15 cellular contexts compared by ENCODE assay signal in genomic region chr1:31055501-31055900, GRCh38. TPM values are rescaled to one million over a fixed set of nuclear protein-coding genes. Genes with fewer than 3 reads are reported as not detected.
DNase-seq lines count a peak whose midpoint lies in the region; ATAC-seq and TF ChIP-seq lines count a peak whose summit lies in the region.
"Had no signal": no experiment of that assay in that cellular context is flagged by ENCODE, and none has a peak within 500 bp of the region (broad histone marks: within the 10 kb centered on the region; RNA-seq: fewer than 3 reads in every experiment).

No MANE protein-coding gene starts in this region.

- H3K4me2 ChIP-seq in osteoblast (ENCODE audit: insufficient read depth, low read length): no peak overlapping the region

- peaks cover 33% of the 10 kb centered on the region for H3K36me3 ChIP-seq in CD4-positive, CD25-positive, alpha-beta regulatory T cell (ENCODE audit: control insufficient read depth, insufficient read depth, low read length)
- H3K36me3 ChIP-seq in CD8-positive, alpha-beta memory T cell (ENCODE audit: insufficient read depth, low read length): peaks cover 22% of the 10 kb centered on the region
- H3K36me3 ChIP-seq in osteoblast (ENCODE audit: insufficient read depth, low read length): peaks cover 49% of the 10 kb centered on the region

- H3K4me1 ChIP-seq in CD4-positive, CD25-positive, alpha-beta regulatory T cell (ENCODE audit: control insufficient read depth, insufficient read depth, low read length, poor library complexity, severe bottlenecking): peaks cover 82% of the 10 kb centered on the region
- H3K4me1 ChIP-seq in CD8-positive, alpha-beta memory T cell (ENCODE audit: insufficient read depth, low read length): peaks cover 63% of the 10 kb centered on the region
- peaks cover 11% of the 10 kb centered on the region for H3K4me1 ChIP-seq in osteoblast (ENCODE audit: insufficient read depth, low read length)
- H3K4me1 ChIP-seq: SJSA1 had no signal

- H2AFZ ChIP-seq in osteoblast (ENCODE audit: low read length): no peak overlapping the region

- peaks cover 99% of the 10 kb centered on the region for H3K79me2 ChIP-seq in osteoblast (ENCODE audit: insufficient read depth, low read length)

- peak overlapping the region; percentile 78 to 86 (median 79) for H3K27ac Mint-ChIP-seq in CD4-positive, CD25-positive, alpha-beta regulatory T cell
- peak overlapping the region in 7 of 8 donors; percentile 8 to 89 (median 76) for H3K27ac Mint-ChIP-seq in CD8-positive, alpha-beta memory T cell
- H3K27ac Mint-ChIP-seq in brain: peak overlapping the region in 1 of 5 experiments; percentile 52

- no peak for DNase-seq in CD4-positive, CD25-positive, alpha-beta regulatory T cell
- DNase-seq in CD8-positive, alpha-beta memory T cell: no peak
- no peak for DNase-seq in osteoblast (ENCODE audit: insufficient read length, low spot score, missing footprints)
- DNase-seq in NCI-H2227 (lab: John Stamatoyannopoulos, UW; ENCODE audit: unreplicated experiment): no peak
- DNase-seq in D341Med (ENCODE audit: low spot score): no peak
- no peak for DNase-seq in stimulated activated naive CD4-positive, alpha-beta T cell treated with Interleukin-2 at 50 U/mL for 16 hours (lab: John Stamatoyannopoulos, UW)
- DNase-seq: C1 segment of cervical spinal cord, EL, H7, KBM-7, NCI-H1417 treated with DMSO at 0.1 percent for 48 hours, NCI-H446 had no signal

- POLR2A ChIA-PET in CD8-positive, alpha-beta memory T cell (lab: Charles Lee): no interaction called here

- TF ChIP-seq CTCF in brain (conservative IDR thresholded peaks at IDR 0.05) (no peak), osteoblast (IDR thresholded peaks at IDR 0.05; ENCODE audit: extremely low read depth, low read depth, low read length) (no peak)

- H3K27me3 Mint-ChIP-seq in CD4-positive, CD25-positive, alpha-beta regulatory T cell: no peaks in the 10 kb centered on the region
- no peaks in the 10 kb centered on the region for H3K27me3 Mint-ChIP-seq in CD8-positive, alpha-beta memory T cell
- no peaks in the 10 kb centered on the region for H3K27me3 Mint-ChIP-seq in brain

- H3K27ac ChIP-seq in CD4-positive, CD25-positive, alpha-beta regulatory T cell (ENCODE audit: insufficient read depth, low read length, poor library complexity, severe bottlenecking): peak overlapping the region; percentile 43
- no peak overlapping the region for H3K27ac ChIP-seq in CD8-positive, alpha-beta memory T cell (ENCODE audit: low read depth, low read length)
- peak overlapping the region; percentile 27 for H3K27ac ChIP-seq in osteoblast (ENCODE audit: low read depth, low read length)
- H3K27ac ChIP-seq: SJSA1 had no signal

- H3K27me3 ChIP-seq in CD4-positive, CD25-positive, alpha-beta regulatory T cell (ENCODE audit: control insufficient read depth, insufficient read depth, low read length): no peaks in the 10 kb centered on the region
- no peaks in the 10 kb centered on the region for H3K27me3 ChIP-seq in CD8-positive, alpha-beta memory T cell (ENCODE audit: insufficient read depth, low read length, poor library complexity, severe bottlenecking)
- H3K27me3 ChIP-seq in osteoblast (ENCODE audit: insufficient read depth, low read length): no peaks in the 10 kb centered on the region
- H3K27me3 ChIP-seq: SJSA1 had no signal

- peaks cover 25 to 87% (median 52%) of the 10 kb centered on the region in 4 donors for H3K4me1 Mint-ChIP-seq in CD4-positive, CD25-positive, alpha-beta regulatory T cell
- peaks cover 55 to 80% (median 58%) of the 10 kb centered on the region in 3 donors for H3K4me1 Mint-ChIP-seq in CD8-positive, alpha-beta memory T cell
- H3K4me1 Mint-ChIP-seq in brain: peaks cover 84% of the 10 kb centered on the region

- peak overlapping the region; percentile 21 to 75 (median 62) for H3K4me3 Mint-ChIP-seq in CD4-positive, CD25-positive, alpha-beta regulatory T cell
- peak overlapping the region in 6 of 7 donors; percentile 2 to 69 (median 44) for H3K4me3 Mint-ChIP-seq in CD8-positive, alpha-beta memory T cell
- H3K4me3 Mint-ChIP-seq in brain: peak overlapping the region in 4 of 5 experiments; percentile 26 to 61 (median 50)

- H3K36me3 Mint-ChIP-seq in CD4-positive, CD25-positive, alpha-beta regulatory T cell: peaks cover 46% of the 10 kb centered on the region
- H3K36me3 Mint-ChIP-seq in CD8-positive, alpha-beta memory T cell: peaks cover 4 to 61% (median 18%) of the 10 kb centered on the region in 3 donors
- H3K36me3 Mint-ChIP-seq in brain: peaks cover 91% of the 10 kb centered on the region

- H3K9me3 Mint-ChIP-seq in CD4-positive, CD25-positive, alpha-beta regulatory T cell: peaks cover 0 to 2% (median 0%) of the 10 kb centered on the region in 7 donors
- H3K9me3 Mint-ChIP-seq in CD8-positive, alpha-beta memory T cell: no peaks in the 10 kb centered on the region
- no peaks in the 10 kb centered on the region for H3K9me3 Mint-ChIP-seq in brain

- H3K4me3 ChIP-seq in CD4-positive, CD25-positive, alpha-beta regulatory T cell (ENCODE audit: low read depth, low read length): peak overlapping the region; percentile 61
- H3K4me3 ChIP-seq in CD8-positive, alpha-beta memory T cell (ENCODE audit: low read length): peak overlapping the region; percentile 5
- H3K4me3 ChIP-seq in osteoblast (ENCODE audit: insufficient read depth, low read length): no peak overlapping the region
- H3K4me3 ChIP-seq: SJSA1, skin epidermis had no signal

- H3K9me3 ChIP-seq in CD4-positive, CD25-positive, alpha-beta regulatory T cell (ENCODE audit: control insufficient read depth in 2 of 2, low read length in 2 of 2): no peaks in the 10 kb centered on the region
- H3K9me3 ChIP-seq in CD8-positive, alpha-beta memory T cell (ENCODE audit: low read length): no peaks in the 10 kb centered on the region
- no peaks in the 10 kb centered on the region for H3K9me3 ChIP-seq in osteoblast (ENCODE audit: low read depth, low read length)
- H3K9me3 ChIP-seq: SJSA1 had no signal

- H4K20me1 ChIP-seq in osteoblast (ENCODE audit: insufficient read depth, low read length): peaks cover 77% of the 10 kb centered on the region

- CTCF ChIA-PET in CD8-positive, alpha-beta memory T cell (lab: Charles Lee): no interaction called here

- no peak for ATAC-seq in CD4-positive, CD25-positive, alpha-beta regulatory T cell (ENCODE audit: low read depth in 2 of 2)

RNA-seq across cellular contexts. Expression of gene PUM1, which starts 10.0 kb away (rescaled TPM):
- 283 TPM for total RNA-seq in CD4-positive, CD25-positive, alpha-beta regulatory T cell
- polyA plus RNA-seq in CD4-positive, CD25-positive, alpha-beta regulatory T cell: 100 to 1,000 TPM; 108 to 149 (median 132) TPM
- total RNA-seq in CD8-positive, alpha-beta memory T cell: 100 to 1,000 TPM in 1 of 2 experiments, 10 to 100 TPM in 1; 99.8 to 113 TPM
- polyA plus RNA-seq in CD8-positive, alpha-beta memory T cell: 127 TPM
- polyA plus RNA-seq in brain (ENCODE audit: insufficient read depth, low read depth, low replicate concordance): 76.2 TPM
- total RNA-seq in osteoblast: 68.8 and 69.5 TPM in 2 replicates
